13 cellular contexts compared by ENCODE assay signal in the genomic region with DNA sequence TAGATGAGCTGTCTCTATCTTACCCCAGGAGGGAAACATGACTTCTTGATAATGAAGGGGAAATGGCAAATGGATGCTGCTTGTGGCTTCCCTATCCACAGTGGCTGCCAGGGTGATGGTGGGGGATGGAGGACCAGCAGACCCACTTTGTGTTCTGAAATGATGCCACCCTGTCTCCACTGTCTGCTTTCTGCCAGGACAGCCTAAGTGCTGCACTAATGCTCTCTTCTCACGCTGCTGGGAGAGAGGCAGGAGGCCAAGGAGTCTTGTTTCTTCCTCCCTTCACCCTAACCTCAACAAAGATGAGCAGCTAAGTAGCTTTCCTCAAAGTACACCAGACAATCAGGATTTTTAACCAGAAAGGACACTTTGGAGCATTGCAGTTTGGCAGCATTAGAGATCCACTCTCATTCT. TPM values are rescaled to one million over a fixed set of nuclear protein-coding genes. Genes with fewer than 3 reads are reported as not detected.
DNase-seq lines count a peak whose midpoint lies in the region; ATAC-seq and TF ChIP-seq lines count a peak whose summit lies in the region.
"Had no signal": no experiment of that assay in that cellular context is flagged by ENCODE, and none has a peak within 500 bp of the region (broad histone marks: within the 10 kb centered on the region; RNA-seq: fewer than 3 reads in every experiment).

No MANE protein-coding gene starts in this region.

- H3K4me2 ChIP-seq in BLaER1 treated with 17β-estradiol and CSF1 and Interleukin-3, amounts not matched to agents 10 nM and 100 nM: peak overlapping the region; percentile 65 to 86 (median 77); a peak in 21 of 22 replicates
- H3K4me2 ChIP-seq: PC-9 had no signal

- no peaks in the 10 kb centered on the region for H3K36me3 Mint-ChIP-seq in osteocyte (ENCODE audit: unreplicated experiment)
- no peaks in the 10 kb centered on the region for H3K36me3 Mint-ChIP-seq in activated T-cell treated with anti-CD3 and anti-CD28 coated beads, Interleukin-2, amount 50 U/mL, for 24 hours (ENCODE audit: low read depth)
- H3K36me3 Mint-ChIP-seq in activated naive CD4-positive, alpha-beta T cell treated with anti-CD3 and anti-CD28 coated beads, Interleukin-2, amount 10 ng/mL, durations not matched to agents 7 days and 5 days: no peaks in the 10 kb centered on the region
- no peaks in the 10 kb centered on the region for H3K36me3 Mint-ChIP-seq in activated T-cell treated with anti-CD3 and anti-CD28 coated beads, Interleukin-2, amount 50 U/mL, for 4 hours (ENCODE audit: insufficient read depth)
- H3K36me3 Mint-ChIP-seq: activated naive CD4-positive, alpha-beta T cell treated with anti-CD3 and anti-CD28 coated beads, Interleukin-2, amount 50 U/mL, for 24 hours had no signal

- peak overlapping the region in 5 of 11 experiments; percentile 10 to 76 (median 61); a peak in 11 of 22 replicates for H3K27ac ChIP-seq in BLaER1 treated with 17β-estradiol and CSF1 and Interleukin-3, amounts not matched to agents 10 nM and 100 nM
- H3K27ac ChIP-seq in heart right ventricle: peak overlapping the region in 7 of 10 donors; percentile 0 to 72 (median 46)
- H3K27ac ChIP-seq: PC-9, thyroid gland had no signal

- DNase-seq in NCI-H69 (lab: John Stamatoyannopoulos, UW) (peak; percentile 59), heart right ventricle (no peak), osteocyte (ENCODE audit: extremely low spot score, unreplicated experiment) (no peak), HCEC 1CT (no peak)
- no peak for DNase-seq in activated T-cell treated with anti-CD3 and anti-CD28 coated beads, Interleukin-2, amount 50 U/mL, for 24 hours
- DNase-seq in activated naive CD4-positive, alpha-beta T cell treated with anti-CD3 and anti-CD28 coated beads, Interleukin-2, amount 10 ng/mL, durations not matched to agents 7 days and 5 days: no peak
- DNase-seq in activated T-cell treated with anti-CD3 and anti-CD28 coated beads, Interleukin-2, amount 50 U/mL, for 4 hours: no peak
- DNase-seq: effector memory CD4-positive, alpha-beta T cell; MG63; PC-9; thyroid gland had no signal

- H3K9ac ChIP-seq in BLaER1 treated with 17β-estradiol and CSF1 and Interleukin-3, amounts not matched to agents 10 nM and 100 nM: peak overlapping the region in 4 of 11 experiments; percentile 48 to 68 (median 53); a peak in 7 of 22 replicates

- CTCF ChIA-PET in activated naive CD4-positive, alpha-beta T cell treated with anti-CD3 and anti-CD28 coated beads, Interleukin-2, amount 10 ng/mL, durations not matched to agents 7 days and 5 days (lab: Charles Lee): interaction anchor here (2.7 kb wide), 1 partner anchor 9 kb away, joined by 9 read pairs; no protein-coding TSS in a partner anchor

- no peak overlapping the region for H3K4me3 Mint-ChIP-seq in osteocyte (ENCODE audit: unreplicated experiment)
- no peak overlapping the region for H3K4me3 Mint-ChIP-seq in activated T-cell treated with anti-CD3 and anti-CD28 coated beads, Interleukin-2, amount 50 U/mL, for 24 hours
- H3K4me3 Mint-ChIP-seq in activated naive CD4-positive, alpha-beta T cell treated with anti-CD3 and anti-CD28 coated beads, Interleukin-2, amount 10 ng/mL, durations not matched to agents 7 days and 5 days: no peak overlapping the region
- H3K4me3 Mint-ChIP-seq in activated T-cell treated with anti-CD3 and anti-CD28 coated beads, Interleukin-2, amount 50 U/mL, for 4 hours: no peak overlapping the region
- H3K4me3 Mint-ChIP-seq: activated naive CD4-positive, alpha-beta T cell treated with anti-CD3 and anti-CD28 coated beads, Interleukin-2, amount 50 U/mL, for 24 hours had no signal

- H3K4me3 ChIP-seq in BLaER1 treated with 17β-estradiol and CSF1 and Interleukin-3, amounts not matched to agents 10 nM and 100 nM: peak overlapping the region in 4 of 10 experiments; percentile 27 to 45 (median 37); a peak in 4 of 20 replicates
- H3K4me3 ChIP-seq in heart right ventricle: no peak overlapping the region
- H3K4me3 ChIP-seq: MG63, PC-9, thyroid gland had no signal

- H3K27ac Mint-ChIP-seq in osteocyte (ENCODE audit: unreplicated experiment): peak overlapping the region; percentile 35
- no peak overlapping the region for H3K27ac Mint-ChIP-seq in activated T-cell treated with anti-CD3 and anti-CD28 coated beads, Interleukin-2, amount 50 U/mL, for 24 hours
- H3K27ac Mint-ChIP-seq in activated naive CD4-positive, alpha-beta T cell treated with anti-CD3 and anti-CD28 coated beads, Interleukin-2, amount 10 ng/mL, durations not matched to agents 7 days and 5 days: no peak overlapping the region
- H3K27ac Mint-ChIP-seq: activated naive CD4-positive, alpha-beta T cell treated with anti-CD3 and anti-CD28 coated beads, Interleukin-2, amount 50 U/mL, for 24 hours had no signal

- TF ChIP-seq CTCF in heart right ventricle (IDR thresholded peaks at IDR 0.05) (no peak), osteocyte (IDR thresholded peaks at IDR 0.05) (no peak)

- H3K9me3 ChIP-seq in BLaER1 treated with 17β-estradiol and CSF1 and Interleukin-3, amounts not matched to agents 10 nM and 100 nM (replicated peaks in 1 of 11): no peaks in the 10 kb centered on the region
- H3K9me3 ChIP-seq in heart right ventricle: no peaks in the 10 kb centered on the region
- H3K9me3 ChIP-seq: MG63, thyroid gland had no signal

- intact Hi-C loops in heart right ventricle (cut with DNase I): loop anchor here in 4 of 10 donors (5.0 to 10.0 kb wide), 3 partner anchors 104 to 932 kb away; partner anchors contain the start of gene ATP1B1 (in 3 of the 4)

- 53 to 58% methylated on average over 1 of the region's 1 CpG for WGBS in heart right ventricle, 2 donors

- H3K4me1 ChIP-seq in BLaER1 treated with 17β-estradiol and CSF1 and Interleukin-3, amounts not matched to agents 10 nM and 100 nM: peaks cover 17 to 59% (median 41%) of the 10 kb centered on the region in 10 experiments
- peaks cover 4 to 42% (median 28%) of the 10 kb centered on the region in 9 donors for H3K4me1 ChIP-seq in heart right ventricle

- no peaks in the 10 kb centered on the region for H3K27me3 Mint-ChIP-seq in osteocyte (ENCODE audit: unreplicated experiment)
- H3K27me3 Mint-ChIP-seq in activated T-cell treated with anti-CD3 and anti-CD28 coated beads, Interleukin-2, amount 50 U/mL, for 24 hours: peaks cover 6% of the 10 kb centered on the region
- peaks cover 25% of the 10 kb centered on the region for H3K27me3 Mint-ChIP-seq in activated naive CD4-positive, alpha-beta T cell treated with anti-CD3 and anti-CD28 coated beads, Interleukin-2, amount 10 ng/mL, durations not matched to agents 7 days and 5 days
- peaks cover 11% of the 10 kb centered on the region for H3K27me3 Mint-ChIP-seq in activated T-cell treated with anti-CD3 and anti-CD28 coated beads, Interleukin-2, amount 50 U/mL, for 4 hours (ENCODE audit: low read depth)

- H3K27me3 ChIP-seq in BLaER1 treated with 17β-estradiol and CSF1 and Interleukin-3, amounts not matched to agents 10 nM and 100 nM: no peaks in the 10 kb centered on the region
- H3K27me3 ChIP-seq in heart right ventricle: no peaks in the 10 kb centered on the region
- H3K27me3 ChIP-seq: thyroid gland had no signal

- no peak for ATAC-seq in heart right ventricle
- ATAC-seq in activated T-cell treated with anti-CD3 and anti-CD28 coated beads, Interleukin-2, amount 50 U/mL, for 4 hours: no peak

- H3K9me3 Mint-ChIP-seq in osteocyte (ENCODE audit: unreplicated experiment): no peaks in the 10 kb centered on the region
- no peaks in the 10 kb centered on the region for H3K9me3 Mint-ChIP-seq in activated T-cell treated with anti-CD3 and anti-CD28 coated beads, Interleukin-2, amount 50 U/mL, for 24 hours
- H3K9me3 Mint-ChIP-seq in activated naive CD4-positive, alpha-beta T cell treated with anti-CD3 and anti-CD28 coated beads, Interleukin-2, amount 10 ng/mL, durations not matched to agents 7 days and 5 days: no peaks in the 10 kb centered on the region
- no peaks in the 10 kb centered on the region for H3K9me3 Mint-ChIP-seq in activated T-cell treated with anti-CD3 and anti-CD28 coated beads, Interleukin-2, amount 50 U/mL, for 4 hours
- H3K9me3 Mint-ChIP-seq: activated naive CD4-positive, alpha-beta T cell treated with anti-CD3 and anti-CD28 coated beads, Interleukin-2, amount 50 U/mL, for 24 hours had no signal

- peaks cover 20% of the 10 kb centered on the region for H3K4me1 Mint-ChIP-seq in osteocyte (ENCODE audit: unreplicated experiment)
- H3K4me1 Mint-ChIP-seq in activated T-cell treated with anti-CD3 and anti-CD28 coated beads, Interleukin-2, amount 50 U/mL, for 24 hours (ENCODE audit: low read depth): no peaks in the 10 kb centered on the region
- H3K4me1 Mint-ChIP-seq in activated naive CD4-positive, alpha-beta T cell treated with anti-CD3 and anti-CD28 coated beads, Interleukin-2, amount 10 ng/mL, durations not matched to agents 7 days and 5 days: no peaks in the 10 kb centered on the region
- H3K4me1 Mint-ChIP-seq in activated T-cell treated with anti-CD3 and anti-CD28 coated beads, Interleukin-2, amount 50 U/mL, for 4 hours (ENCODE audit: low read depth): no peaks in the 10 kb centered on the region
- H3K4me1 Mint-ChIP-seq: activated naive CD4-positive, alpha-beta T cell treated with anti-CD3 and anti-CD28 coated beads, Interleukin-2, amount 50 U/mL, for 24 hours had no signal

- no peaks in the 10 kb centered on the region for H3K36me3 ChIP-seq in BLaER1 treated with 17β-estradiol and CSF1 and Interleukin-3, amounts not matched to agents 10 nM and 100 nM
- H3K36me3 ChIP-seq in heart right ventricle: no peaks in the 10 kb centered on the region
- H3K36me3 ChIP-seq: MG63, thyroid gland had no signal

- H4K20me1 ChIP-seq in BLaER1 treated with 17β-estradiol and CSF1 and Interleukin-3, amounts not matched to agents 10 nM and 100 nM: no peaks in the 10 kb centered on the region

RNA-seq across cellular contexts. Expression of gene XCL1, which starts 36.6 kb away (rescaled TPM):
- total RNA-seq in heart right ventricle (1 to 10 TPM in 1 of 10 donors, under 1 TPM in 7, not detected in 2; 0.25 to 2.3 (median 0.41) TPM), osteocyte (0.34 and 0.38 TPM in 2 replicates)
- polyA plus RNA-seq in heart right ventricle: under 1 TPM; 0.07 to 0.22 TPM
- 10 to 100 TPM; 34.1 to 57.5 (median 43.8) TPM for total RNA-seq in activated T-cell treated with anti-CD3 and anti-CD28 coated beads, Interleukin-2, amount 50 U/mL, for 4 hours
- total RNA-seq: PC-9 had no signal

Comparison
In these comparisons a context has a peak if more than half of its experiments do, and no peak if none do; other contexts are left out.
1. RNA of gene XCL1, which starts 36.6 kb away (total RNA-seq): 34.1 to 57.5 TPM in activated T-cell treated with anti-CD3 and anti-CD28 coated beads, Interleukin-2, amount 50 U/mL, for 4 hours; 0.25 to 2.3 TPM in heart right ventricle and 0.34 to 0.38 TPM in osteocyte; every median in the first group is over 10 times any median in the second.